Comparison of ENCODE assay signal across 8 cellular contexts in the genomic region with DNA sequence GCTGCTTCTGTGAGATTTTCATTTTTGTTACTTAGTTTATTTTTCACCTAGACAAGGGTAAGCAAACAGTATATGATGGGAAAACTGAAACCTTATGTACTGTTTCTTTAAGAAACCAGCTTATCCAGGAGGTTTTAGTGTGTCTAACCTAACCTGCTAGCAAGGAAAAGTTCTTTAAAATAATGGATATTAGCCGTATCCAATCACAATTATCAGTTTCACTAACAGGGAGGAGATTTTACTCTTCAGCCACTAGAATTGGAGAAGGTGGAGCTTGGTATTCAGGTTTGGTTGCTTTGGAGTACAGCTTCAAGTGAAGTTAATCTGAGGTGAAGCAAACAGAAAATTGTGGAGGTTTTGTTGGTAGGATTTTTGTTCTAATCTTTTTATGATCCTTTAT. TPM values are rescaled to one million over a fixed set of nuclear protein-coding genes. Genes with fewer than 3 reads are reported as not detected.
DNase-seq lines count a peak whose midpoint lies in the region; ATAC-seq and TF ChIP-seq lines count a peak whose summit lies in the region.

No MANE protein-coding gene starts in this region.

- no peak overlapping the region for H2AK9ac ChIP-seq in IMR-90 (replicated peaks; ENCODE audit: low read depth, low read length, poor library complexity)

- dilution Hi-C loops in IMR-90 (cut with HindIII; ENCODE audit: low sequenced_read_pairs, unreplicated experiment) = no loop called here

- in situ Hi-C loops in IMR-90 (cut with MboI; ENCODE audit: low sequenced_read_pairs) = no loop called here

- peaks cover 3 to 45% of the 10 kb centered on the region in 2 experiments; a peak in 3 of 4 replicates for H3K79me1 ChIP-seq in IMR-90 (ENCODE audit: low read depth in 1 of 2, low read length in 2 of 2)

- peak overlapping the region; percentile 89 to 96 (median 94) for H3K4me3 Mint-ChIP-seq in brain

- no peak for TF ChIP-seq RAD21 in IMR-90 (IDR thresholded peaks at IDR 0.05; ENCODE audit: low read length)

- no peak overlapping the region; the same call in 1 of the 2 replicates for H4K5ac ChIP-seq in IMR-90 (ENCODE audit: low read depth, low read length)

- CTCF ChIA-PET in IMR-90 (lab: Yijun Ruan, JAX) = interaction anchor here (0.5 to 0.7 kb wide), 2 partner anchors 11 to 1873 kb away, joined by 3 to 6 read pairs; no protein-coding TSS in a partner anchor

- H4K91ac ChIP-seq in IMR-90 (ENCODE audit: insufficient read depth, low read depth, low read length) = no peak overlapping the region

- peak overlapping the region; percentile 73; the same call in 1 of the 2 replicates for H3K14ac ChIP-seq in IMR-90 (replicated peaks; ENCODE audit: low read depth, low read length)

- peak overlapping the region; percentile 47 for H3K4me3 ChIP-seq in IMR-90 (ENCODE audit: insufficient read depth, low read depth, low read length)
- H3K4me3 ChIP-seq in iPS-15b (ENCODE audit: low read depth, low read length) = peak overlapping the region; percentile 47
- peak overlapping the region; percentile 48 for H3K4me3 ChIP-seq in skeletal muscle cell (ENCODE audit: low read depth, low read length)

- H3K27me3 Mint-ChIP-seq in brain = no peaks in the 10 kb centered on the region

- no peak overlapping the region for H2BK20ac ChIP-seq in IMR-90 (ENCODE audit: low read depth, low read length)

- H3K9me3 Mint-ChIP-seq in brain = peaks cover 0 to 2% (median 0%) of the 10 kb centered on the region in 5 experiments

- no TSS peak for BruUV-seq in IMR-90 (replicated peaks; lab: Mats Ljungman, UMichigan)

- H3K9ac ChIP-seq in IMR-90 (ENCODE audit: low read depth, low read length) = peak overlapping the region; percentile 86
- H3K9ac ChIP-seq in iPS-15b (ENCODE audit: low read depth, low read length) = no peak overlapping the region

- ATAC-seq in GM21619 (IDR thresholded peaks at IDR 0.05; ENCODE audit: unreplicated experiment) = peak; percentile 92
- peak; percentile 97 for ATAC-seq in IMR-90 (ENCODE audit: low read depth)

- intact Hi-C loops in IMR-90 (cut with micrococcal nuclease) = loop anchor here (5.0 kb wide), 1 partner anchor 100 kb away; no protein-coding TSS in a partner anchor
- intact Hi-C loops in posterior vena cava (cut with DNase I) = no loop called here

- H2BK5ac ChIP-seq in IMR-90 (ENCODE audit: low read depth, low read length, poor library complexity, severe bottlenecking) = peak overlapping the region; percentile 74

- H3K9me3 ChIP-seq in IMR-90 (ENCODE audit: control insufficient read depth, insufficient read depth, low read length) (no peaks in the 10 kb centered on the region), iPS-15b (ENCODE audit: control insufficient read depth, insufficient read depth, low read length) (no peaks in the 10 kb centered on the region)

- peak overlapping the region; percentile 53 to 94 (median 86) for H3K27ac Mint-ChIP-seq in brain

- H3K36me3 ChIP-seq in IMR-90 (ENCODE audit: control insufficient read depth, insufficient read depth, low read length) (no peaks in the 10 kb centered on the region), iPS-15b (ENCODE audit: control insufficient read depth, insufficient read depth, low read length) (no peaks in the 10 kb centered on the region)

- POLR2A ChIA-PET in IMR-90 (lab: Charles Lee; ENCODE audit: unreplicated experiment) = interaction anchor here (0.6 kb wide), 1 partner anchor 702 kb away, joined by 4 read pairs; no protein-coding TSS in a partner anchor

- peaks cover 7% of the 10 kb centered on the region; the same call in 1 of the 2 replicates for H3K9me1 ChIP-seq in IMR-90 (ENCODE audit: insufficient read depth, low read length)

- TF ChIP-seq CTCF in IMR-90 (conservative IDR thresholded peaks at IDR 0.05; ENCODE audit: low read depth, low read length) = no peak
- no peak for TF ChIP-seq CTCF in brain (conservative IDR thresholded peaks at IDR 0.05)

- no peaks in the 10 kb centered on the region for H3K36me3 Mint-ChIP-seq in brain

- H3K4me1 Mint-ChIP-seq in brain = peaks cover 90% of the 10 kb centered on the region

- H3K56ac ChIP-seq in IMR-90 (ENCODE audit: extremely low read depth, insufficient read depth, low read length) = no peak overlapping the region

- peak overlapping the region; percentile 80 for H3K4me2 ChIP-seq in IMR-90 (ENCODE audit: low read depth, low read length)

- H2AK5ac ChIP-seq in IMR-90 (ENCODE audit: low read depth, low read length) = no peak overlapping the region

- whole genome bisulfite sequencing in IMR-90 (ENCODE audit: extremely low coverage in 2 of 2, insufficient read length in 1 of 2), 2 experiments = no CpG with 5 or more reads among the region's 1 CpG

- TF ChIP-seq POLR2A in IMR-90 (IDR thresholded peaks at IDR 0.05; ENCODE audit: low read depth, low read length) = no peak

- no peak overlapping the region for H3K23ac ChIP-seq in IMR-90 (ENCODE audit: low read depth, low read length)

- peak; percentile 54 for DNase-seq in ELF-1 (ENCODE audit: low read depth, low spot score)
- DNase-seq in IMR-90 = peak; percentile 91
- DNase-seq in NOMO-1 treated with dmso at 0.1 percent for 144 hours (lab: John Stamatoyannopoulos, UW; ENCODE audit: unreplicated experiment) = peak; percentile 80
- DNase-seq in skeletal muscle cell (ENCODE audit: low read depth) = peak; percentile 81
- DNase-seq in posterior vena cava (ENCODE audit: low spot score) = no peak

- H3K4ac ChIP-seq in IMR-90 (ENCODE audit: low read depth, low read length) = peak overlapping the region; percentile 42; the same call in 1 of the 2 replicates

- peaks cover 2% of the 10 kb centered on the region; the same call in 1 of the 2 replicates for H3K4me1 ChIP-seq in IMR-90 (ENCODE audit: control insufficient read depth, insufficient read depth, low read length)
- H3K4me1 ChIP-seq in iPS-15b (ENCODE audit: control insufficient read depth, insufficient read depth, low read length) = peaks cover 25% of the 10 kb centered on the region

- H3K18ac ChIP-seq in IMR-90 (ENCODE audit: low read depth, low read length) = no peak overlapping the region

- H4K8ac ChIP-seq in IMR-90 (ENCODE audit: low read depth in 2 of 2, low read length in 2 of 2) = 0 out of 4 replicates have a peak overlapping the region, but pooled peaks of 1 of the 2 experiments have one; percentile 48

- peak overlapping the region; percentile 76 for H3K27ac ChIP-seq in IMR-90 (ENCODE audit: insufficient read depth, low read length)

- no peak overlapping the region for H2AFZ ChIP-seq in IMR-90 (replicated peaks; ENCODE audit: low read length, poor library complexity)

- no peak overlapping the region for H2BK15ac ChIP-seq in IMR-90 (ENCODE audit: low read depth, low read length)

- H3K27me3 ChIP-seq in IMR-90 (ENCODE audit: control insufficient read depth, insufficient read depth, low read length) (no peaks in the 10 kb centered on the region), iPS-15b (ENCODE audit: control insufficient read depth, insufficient read depth, low read length) (no peaks in the 10 kb centered on the region)

- H2BK120ac ChIP-seq in IMR-90 (ENCODE audit: low read depth, low read length) = no peak overlapping the region; the same call in 1 of the 2 replicates

- H4K20me1 ChIP-seq in IMR-90 (ENCODE audit: insufficient read depth, low read length) = peaks cover 9% of the 10 kb centered on the region; the same call in 1 of the 2 replicates

TF ChIP-seq in IMR-90, 13 proteins besides CTCF, POLR2A, EP300 and RAD21:
- TF ChIP-seq MXI1 (IDR thresholded peaks at IDR 0.05; ENCODE audit: borderline replicate concordance, low read depth, low read length) = no peak
- peak; percentile 73; the same call in 1 of the 2 replicates for TF ChIP-seq MAFK (IDR thresholded peaks at IDR 0.05; ENCODE audit: low read depth, low read length)
- no peak for TF ChIP-seq FOS (IDR thresholded peaks at IDR 0.05; ENCODE audit: low read depth, low read length)

RNA-seq across cellular contexts. Expression of a gene that starts 12.8 kb away (rescaled TPM):
- total RNA-seq in IMR-90 (2012; rRNA removed) (88.6 and 96.4 TPM in 2 replicates), posterior vena cava (10 to 100 TPM; 45.4 to 62.9 TPM)
- polyA plus RNA-seq in IMR-90 (2012; rRNA removed) (56.0 and 77.5 TPM in 2 replicates), brain (ENCODE audit: insufficient read depth, low read depth, low replicate concordance) (33.3 TPM)
- polyA plus RNA-seq in IMR-90 (2012; cell fraction: cytosol; rRNA removed) = 67.0 and 119 TPM in 2 replicates
- polyA plus RNA-seq in IMR-90 (2012; cell fraction: nucleus; rRNA removed; ENCODE audit: low replicate concordance) = 33.2 and 65.3 TPM in 2 replicates
